Comparison of ENCODE assay signal across 1 cellular context in the genomic region with DNA sequence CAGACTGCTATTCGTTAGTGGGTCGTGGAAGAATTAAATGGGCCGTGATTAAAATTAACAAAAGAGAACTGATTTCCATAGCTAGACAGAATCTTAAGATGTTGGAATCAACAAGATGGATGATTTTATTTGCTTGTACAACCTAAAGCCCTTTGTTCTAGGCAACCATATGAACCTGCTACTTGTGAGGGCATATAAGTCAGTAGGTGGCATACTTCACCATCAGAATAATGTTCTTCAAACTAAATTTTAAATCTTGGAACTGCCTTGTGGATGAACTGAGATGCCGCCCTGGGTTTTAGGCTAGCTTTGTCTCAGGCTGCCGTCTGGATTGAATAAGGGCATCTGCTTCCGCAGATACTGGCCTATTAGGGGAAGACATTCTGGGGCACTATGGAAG.
TF ChIP-seq lines count a peak whose summit lies in the region.

No MANE protein-coding gene starts in this region.

TF ChIP-seq in SK-N-SH, 30 proteins besides CTCF, POLR2A, EP300 and RAD21 (continued from another document):
- TF ChIP-seq, protein P1, sequence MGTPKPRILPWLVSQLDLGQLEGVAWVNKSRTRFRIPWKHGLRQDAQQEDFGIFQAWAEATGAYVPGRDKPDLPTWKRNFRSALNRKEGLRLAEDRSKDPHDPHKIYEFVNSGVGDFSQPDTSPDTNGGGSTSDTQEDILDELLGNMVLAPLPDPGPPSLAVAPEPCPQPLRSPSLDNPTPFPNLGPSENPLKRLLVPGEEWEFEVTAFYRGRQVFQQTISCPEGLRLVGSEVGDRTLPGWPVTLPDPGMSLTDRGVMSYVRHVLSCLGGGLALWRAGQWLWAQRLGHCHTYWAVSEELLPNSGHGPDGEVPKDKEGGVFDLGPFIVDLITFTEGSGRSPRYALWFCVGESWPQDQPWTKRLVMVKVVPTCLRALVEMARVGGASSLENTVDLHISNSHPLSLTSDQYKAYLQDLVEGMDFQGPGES (IDR thresholded peaks at IDR 0.05; ENCODE audit: low read depth, low read length), result no peak
- no peak for TF ChIP-seq SMC3 (IDR thresholded peaks at IDR 0.05; ENCODE audit: low read depth, low read length)
- TF ChIP-seq CHD2 (IDR thresholded peaks at IDR 0.05; ENCODE audit: low read length, partially characterized antibody), result no peak
- no peak for TF ChIP-seq RCOR1 (IDR thresholded peaks at IDR 0.05; ENCODE audit: low read length)
- TF ChIP-seq EZH2phosphoT487 (IDR thresholded peaks at IDR 0.05; ENCODE audit: borderline replicate concordance, low read depth), result no peak
- no peak for TF ChIP-seq TAF1 (IDR thresholded peaks at IDR 0.05; ENCODE audit: borderline replicate concordance, low read depth, low read length)
- TF ChIP-seq SIN3A (IDR thresholded peaks at IDR 0.05; ENCODE audit: borderline replicate concordance, low read depth, low read length), result no peak
- TF ChIP-seq RFX5 (IDR thresholded peaks at IDR 0.05; ENCODE audit: low read length), result no peak
- TF ChIP-seq RXRA (IDR thresholded peaks at IDR 0.05; ENCODE audit: borderline replicate concordance, low read depth), result no peak
- TF ChIP-seq, protein P2, sequence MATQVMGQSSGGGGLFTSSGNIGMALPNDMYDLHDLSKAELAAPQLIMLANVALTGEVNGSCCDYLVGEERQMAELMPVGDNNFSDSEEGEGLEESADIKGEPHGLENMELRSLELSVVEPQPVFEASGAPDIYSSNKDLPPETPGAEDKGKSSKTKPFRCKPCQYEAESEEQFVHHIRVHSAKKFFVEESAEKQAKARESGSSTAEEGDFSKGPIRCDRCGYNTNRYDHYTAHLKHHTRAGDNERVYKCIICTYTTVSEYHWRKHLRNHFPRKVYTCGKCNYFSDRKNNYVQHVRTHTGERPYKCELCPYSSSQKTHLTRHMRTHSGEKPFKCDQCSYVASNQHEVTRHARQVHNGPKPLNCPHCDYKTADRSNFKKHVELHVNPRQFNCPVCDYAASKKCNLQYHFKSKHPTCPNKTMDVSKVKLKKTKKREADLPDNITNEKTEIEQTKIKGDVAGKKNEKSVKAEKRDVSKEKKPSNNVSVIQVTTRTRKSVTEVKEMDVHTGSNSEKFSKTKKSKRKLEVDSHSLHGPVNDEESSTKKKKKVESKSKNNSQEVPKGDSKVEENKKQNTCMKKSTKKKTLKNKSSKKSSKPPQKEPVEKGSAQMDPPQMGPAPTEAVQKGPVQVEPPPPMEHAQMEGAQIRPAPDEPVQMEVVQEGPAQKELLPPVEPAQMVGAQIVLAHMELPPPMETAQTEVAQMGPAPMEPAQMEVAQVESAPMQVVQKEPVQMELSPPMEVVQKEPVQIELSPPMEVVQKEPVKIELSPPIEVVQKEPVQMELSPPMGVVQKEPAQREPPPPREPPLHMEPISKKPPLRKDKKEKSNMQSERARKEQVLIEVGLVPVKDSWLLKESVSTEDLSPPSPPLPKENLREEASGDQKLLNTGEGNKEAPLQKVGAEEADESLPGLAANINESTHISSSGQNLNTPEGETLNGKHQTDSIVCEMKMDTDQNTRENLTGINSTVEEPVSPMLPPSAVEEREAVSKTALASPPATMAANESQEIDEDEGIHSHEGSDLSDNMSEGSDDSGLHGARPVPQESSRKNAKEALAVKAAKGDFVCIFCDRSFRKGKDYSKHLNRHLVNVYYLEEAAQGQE (IDR thresholded peaks at IDR 0.05; ENCODE audit: low read depth, low read length), result no peak
- TF ChIP-seq YY1 (IDR thresholded peaks at IDR 0.05; ENCODE audit: low read depth), result no peak
- TF ChIP-seq TCF12 (IDR thresholded peaks at IDR 0.05), result no peak
- TF ChIP-seq, protein P3, sequence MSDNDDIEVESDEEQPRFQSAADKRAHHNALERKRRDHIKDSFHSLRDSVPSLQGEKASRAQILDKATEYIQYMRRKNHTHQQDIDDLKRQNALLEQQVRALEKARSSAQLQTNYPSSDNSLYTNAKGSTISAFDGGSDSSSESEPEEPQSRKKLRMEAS (IDR thresholded peaks at IDR 0.05; ENCODE audit: low read depth), result no peak
